ENCODE assay signal across 8 cellular contexts in genomic region chr7:122092964-122093797, GRCh38. TPM values are rescaled to one million over a fixed set of nuclear protein-coding genes. Genes with fewer than 3 reads are reported as not detected.
DNase-seq lines count a peak whose midpoint lies in the region; ATAC-seq, FAIRE-seq and TF ChIP-seq lines count a peak whose summit lies in the region.

No MANE protein-coding gene starts in this region.

- TF ChIP-seq CTCF in OCI-LY3 (IDR thresholded peaks at IDR 0.05; ENCODE audit: low read depth, low read length) (peak; percentile 91), foreskin fibroblast (IDR thresholded peaks at IDR 0.05; ENCODE audit: low read depth, low read length) (peak; percentile 95), ovary (IDR thresholded peaks at IDR 0.05) (peak in 2 of 3 donors; percentile 37 to 44)

- peak overlapping the region; percentile 50; the same call in 1 of the 2 replicates for H2AFZ ChIP-seq in OCI-LY3 (ENCODE audit: low read depth, low read length)

- H3K4me3 ChIP-seq in HUES48 (ENCODE audit: low read depth, low read length) (no peak overlapping the region), OCI-LY3 (ENCODE audit: low read length) (no peak overlapping the region), foreskin fibroblast (ENCODE audit: low read depth in 1 of 2, low read length in 2 of 2) (no peak overlapping the region), ovary (no peak overlapping the region)

- no peaks in the 10 kb centered on the region for H3K79me2 ChIP-seq in OCI-LY3 (ENCODE audit: low read length)

- peaks cover 3% of the 10 kb centered on the region for H3K4me1 Mint-ChIP-seq in activated T-cell treated with anti-CD3 and anti-CD28 coated beads, Interleukin-2, amount 50 U/mL, for 24 hours (ENCODE audit: low read depth)

- H3K4me3 Mint-ChIP-seq in activated T-cell treated with anti-CD3 and anti-CD28 coated beads, Interleukin-2, amount 50 U/mL, for 24 hours: no peak overlapping the region

- H3K36me3 Mint-ChIP-seq in activated T-cell treated with anti-CD3 and anti-CD28 coated beads, Interleukin-2, amount 50 U/mL, for 24 hours (ENCODE audit: low read depth): peaks cover 1% of the 10 kb centered on the region

- peak; percentile 96 for ATAC-seq in GM21576 (IDR thresholded peaks at IDR 0.05; ENCODE audit: unreplicated experiment)

- no peaks in the 10 kb centered on the region for H3K9me3 ChIP-seq in HUES48 (ENCODE audit: control insufficient read depth, insufficient read depth, low read length)
- H3K9me3 ChIP-seq in OCI-LY3 (ENCODE audit: insufficient read depth, low read length): no peaks in the 10 kb centered on the region
- no peaks in the 10 kb centered on the region for H3K9me3 ChIP-seq in ovary

- H3K9ac ChIP-seq in HUES48 (ENCODE audit: low read depth, low read length) (no peak overlapping the region), OCI-LY3 (ENCODE audit: low read length) (no peak overlapping the region)

- H3K27me3 Mint-ChIP-seq in activated T-cell treated with anti-CD3 and anti-CD28 coated beads, Interleukin-2, amount 50 U/mL, for 24 hours: no peaks in the 10 kb centered on the region

- no peaks in the 10 kb centered on the region for H3K27me3 ChIP-seq in HUES48 (ENCODE audit: control insufficient read depth, insufficient read depth, low read length)
- H3K27me3 ChIP-seq in OCI-LY3 (ENCODE audit: low read depth, low read length): no peaks in the 10 kb centered on the region
- no peaks in the 10 kb centered on the region for H3K27me3 ChIP-seq in ovary

- H3K4me1 ChIP-seq in HUES48 (ENCODE audit: control insufficient read depth, insufficient read depth, low read length) (peaks cover 41% of the 10 kb centered on the region), OCI-LY3 (ENCODE audit: low read length) (no peaks in the 10 kb centered on the region), ovary (ENCODE audit: insufficient read depth) (no peaks in the 10 kb centered on the region)

- TF ChIP-seq POLR2A in ovary (IDR thresholded peaks at IDR 0.05): no peak

- peak overlapping the region; percentile 34 for H3K27ac ChIP-seq in HUES48 (ENCODE audit: low read depth, low read length)
- H3K27ac ChIP-seq in OCI-LY3 (ENCODE audit: low read length): no peak overlapping the region
- H3K27ac ChIP-seq in ovary: no peak overlapping the region

- H3K27ac Mint-ChIP-seq in activated T-cell treated with anti-CD3 and anti-CD28 coated beads, Interleukin-2, amount 50 U/mL, for 24 hours: no peak overlapping the region

- FAIRE-seq in urothelium cell line (lab: Jason Lieb, UNC): no peak

- DNase-seq in EL (peak; percentile 63), foreskin fibroblast (peak; percentile 58 to 83), ovary (peak; percentile 30 to 68 (median 50)), urothelium cell line (ENCODE audit: low spot score) (peak; percentile 20)
- DNase-seq in activated T-cell treated with anti-CD3 and anti-CD28 coated beads, Interleukin-2, amount 50 U/mL, for 24 hours: peak; percentile 54

- no peaks in the 10 kb centered on the region for H4K20me1 ChIP-seq in OCI-LY3 (ENCODE audit: insufficient read depth, low read length)

- no peaks in the 10 kb centered on the region for H3K9me3 Mint-ChIP-seq in activated T-cell treated with anti-CD3 and anti-CD28 coated beads, Interleukin-2, amount 50 U/mL, for 24 hours

- H3K36me3 ChIP-seq in HUES48 (ENCODE audit: control insufficient read depth, insufficient read depth, low read length) (peaks cover 100% of the 10 kb centered on the region), OCI-LY3 (replicated peaks; ENCODE audit: low read depth, low read length) (no peaks in the 10 kb centered on the region), ovary (no peaks in the 10 kb centered on the region)

- TF ChIP-seq EP300 in ovary (IDR thresholded peaks at IDR 0.05): no peak

- WGBS in ovary, 3 donors: 92 to 94% (median 93%) methylated on average over 6 of the region's 6 CpGs

- intact Hi-C loops in ovary (cut with DNase I): no loop called here

- H3K4me2 ChIP-seq in OCI-LY3 (ENCODE audit: low read length): no peak overlapping the region

RNA-seq across cellular contexts. Expression of gene AASS, which starts 50.9 kb away (rescaled TPM):
- total RNA-seq in ovary: 10 to 100 TPM; 55.7 to 97.6 (median 68.5) TPM
- 10 to 100 TPM; 26.1 to 37.7 TPM for polyA plus RNA-seq in ovary

Comparison
In these comparisons a context has a peak if more than half of its experiments do, and no peak if none do; other contexts are left out.
1. DNase-seq: peak in every context shown above with its lines; median percentile 70 in foreskin fibroblast; 63 in EL; 54 in activated T-cell treated with anti-CD3 and anti-CD28 coated beads, Interleukin-2, amount 50 U/mL, for 24 hours; 50 in ovary; 20 in urothelium cell line.
2. CTCF ChIP-seq: peak in every context shown above with its lines; median percentile 95 in foreskin fibroblast; 91 in OCI-LY3; 40 in ovary.